1 cellular context compared by ENCODE assay signal in genomic region chr2:233184669-233185068, GRCh38.
TF ChIP-seq lines count a peak whose summit lies in the region.

No MANE protein-coding gene starts in this region.

TF ChIP-seq in HepG2, 621 proteins besides CTCF, POLR2A, EP300 and RAD21 (continued from another document):
- TF ChIP-seq ZNF891 (CRISPR knock-in tag; IDR thresholded peaks at IDR 0.05), result 0 out of 2 replicates have a peak, but pooled peaks have one; percentile 40
- no peak for TF ChIP-seq EED (CRISPR knock-in tag; IDR thresholded peaks at IDR 0.05)
- 0 out of 2 replicates have a peak, but pooled peaks have one; percentile 39 for TF ChIP-seq ZNF563 (CRISPR knock-in tag; IDR thresholded peaks at IDR 0.05)
- TF ChIP-seq ZNF446 (CRISPR knock-in tag; IDR thresholded peaks at IDR 0.05), result 0 out of 2 replicates have a peak, but pooled peaks have one; percentile 34
